1 cellular context compared by ENCODE assay signal in the genomic region with DNA sequence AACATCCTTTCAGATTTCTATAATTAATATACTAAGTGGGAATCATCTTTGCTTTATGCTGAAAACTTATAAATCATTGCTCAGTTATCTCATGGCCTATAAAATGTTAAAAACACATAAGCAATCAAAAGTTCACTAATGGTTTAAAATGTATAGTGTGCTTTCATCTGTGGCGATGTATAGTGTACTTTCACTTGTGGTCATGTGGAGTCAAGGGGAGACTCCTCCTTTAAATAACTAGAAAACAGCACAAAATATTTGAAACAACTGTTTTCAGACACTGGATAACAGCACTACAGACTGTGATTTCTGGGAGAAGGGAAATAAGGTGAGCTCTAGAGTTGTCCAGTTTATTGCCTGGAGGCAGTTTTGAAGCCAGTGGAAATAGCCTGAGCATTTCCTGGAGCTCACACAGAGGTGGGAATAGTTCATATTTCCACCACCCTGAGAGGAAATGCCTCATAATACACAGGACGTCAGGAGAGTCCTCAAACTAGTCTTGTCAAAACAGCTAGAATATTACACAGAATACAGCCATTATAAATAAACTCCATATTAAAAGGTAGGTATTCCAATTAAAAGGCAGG.
TF ChIP-seq lines count a peak whose summit lies in the region.

No MANE protein-coding gene starts in this region.

TF ChIP-seq in SK-N-SH treated with all-trans-retinoic acid at 6 μM for 48 hours, 23 proteins besides CTCF, POLR2A, EP300 and RAD21 (continued from another document):
- TF ChIP-seq, protein P1, sequence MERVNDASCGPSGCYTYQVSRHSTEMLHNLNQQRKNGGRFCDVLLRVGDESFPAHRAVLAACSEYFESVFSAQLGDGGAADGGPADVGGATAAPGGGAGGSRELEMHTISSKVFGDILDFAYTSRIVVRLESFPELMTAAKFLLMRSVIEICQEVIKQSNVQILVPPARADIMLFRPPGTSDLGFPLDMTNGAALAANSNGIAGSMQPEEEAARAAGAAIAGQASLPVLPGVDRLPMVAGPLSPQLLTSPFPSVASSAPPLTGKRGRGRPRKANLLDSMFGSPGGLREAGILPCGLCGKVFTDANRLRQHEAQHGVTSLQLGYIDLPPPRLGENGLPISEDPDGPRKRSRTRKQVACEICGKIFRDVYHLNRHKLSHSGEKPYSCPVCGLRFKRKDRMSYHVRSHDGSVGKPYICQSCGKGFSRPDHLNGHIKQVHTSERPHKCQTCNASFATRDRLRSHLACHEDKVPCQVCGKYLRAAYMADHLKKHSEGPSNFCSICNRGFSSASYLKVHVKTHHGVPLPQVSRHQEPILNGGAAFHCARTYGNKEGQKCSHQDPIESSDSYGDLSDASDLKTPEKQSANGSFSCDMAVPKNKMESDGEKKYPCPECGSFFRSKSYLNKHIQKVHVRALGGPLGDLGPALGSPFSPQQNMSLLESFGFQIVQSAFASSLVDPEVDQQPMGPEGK (CRISPR knock-in tag; IDR thresholded peaks at IDR 0.05; ENCODE audit: borderline replicate concordance) = no peak
- no peak for TF ChIP-seq RARB (CRISPR knock-in tag; IDR thresholded peaks at IDR 0.05)
- TF ChIP-seq PPARA (CRISPR knock-in tag; IDR thresholded peaks at IDR 0.05; ENCODE audit: borderline replicate concordance) = no peak
